In genomic region chr6:2351807-2352431, GRCh38 we compare ENCODE assay signal across 17 cellular contexts.
DNase-seq lines count a peak whose midpoint lies in the region; ATAC-seq, FAIRE-seq and TF ChIP-seq lines count a peak whose summit lies in the region.
"Had no signal": no experiment of that assay in that cellular context is flagged by ENCODE, and none has a peak within 500 bp of the region (broad histone marks: within the 10 kb centered on the region; RNA-seq: fewer than 3 reads in every experiment).

No MANE protein-coding gene starts in this region.

- no peak overlapping the region for H3K4me3 Mint-ChIP-seq in osteocyte (ENCODE audit: unreplicated experiment)
- H3K4me3 Mint-ChIP-seq in activated T-cell treated with anti-CD3 and anti-CD28 coated beads, Interleukin-2, amount 50 U/mL, for 24 hours = no peak overlapping the region
- H3K4me3 Mint-ChIP-seq: activated naive CD8-positive, alpha-beta T cell treated with anti-CD3 and anti-CD28 coated beads, Interleukin-2, amount 10 ng/mL, durations not matched to agents 7 days and 5 days; CD4-positive, alpha-beta T cell had no signal

- H3K9me3 Mint-ChIP-seq in osteocyte (ENCODE audit: unreplicated experiment) = no peaks in the 10 kb centered on the region
- H3K9me3 Mint-ChIP-seq in activated T-cell treated with anti-CD3 and anti-CD28 coated beads, Interleukin-2, amount 50 U/mL, for 24 hours = no peaks in the 10 kb centered on the region
- H3K9me3 Mint-ChIP-seq: activated naive CD8-positive, alpha-beta T cell treated with anti-CD3 and anti-CD28 coated beads, Interleukin-2, amount 10 ng/mL, durations not matched to agents 7 days and 5 days; CD4-positive, alpha-beta T cell had no signal

- no peak overlapping the region for H3K4me3 ChIP-seq in BJ (ENCODE audit: low read depth, low read length)
- H3K4me3 ChIP-seq in choroid plexus epithelial cell (ENCODE audit: low read depth, low read length) = no peak overlapping the region
- H3K4me3 ChIP-seq: prostate gland had no signal

- H3K4me1 Mint-ChIP-seq in osteocyte (ENCODE audit: unreplicated experiment) = peaks cover 33% of the 10 kb centered on the region
- no peaks in the 10 kb centered on the region for H3K4me1 Mint-ChIP-seq in activated T-cell treated with anti-CD3 and anti-CD28 coated beads, Interleukin-2, amount 50 U/mL, for 24 hours (ENCODE audit: low read depth)
- H3K4me1 Mint-ChIP-seq: activated naive CD8-positive, alpha-beta T cell treated with anti-CD3 and anti-CD28 coated beads, Interleukin-2, amount 10 ng/mL, durations not matched to agents 7 days and 5 days had no signal

- H3K27me3 Mint-ChIP-seq in osteocyte (ENCODE audit: unreplicated experiment) = no peaks in the 10 kb centered on the region
- no peaks in the 10 kb centered on the region for H3K27me3 Mint-ChIP-seq in activated T-cell treated with anti-CD3 and anti-CD28 coated beads, Interleukin-2, amount 50 U/mL, for 24 hours
- H3K27me3 Mint-ChIP-seq: CD4-positive, alpha-beta T cell had no signal

- peak overlapping the region; percentile 83 for H3K27ac Mint-ChIP-seq in osteocyte (ENCODE audit: unreplicated experiment)
- H3K27ac Mint-ChIP-seq in activated T-cell treated with anti-CD3 and anti-CD28 coated beads, Interleukin-2, amount 50 U/mL, for 24 hours = no peak overlapping the region
- H3K27ac Mint-ChIP-seq: activated naive CD8-positive, alpha-beta T cell treated with anti-CD3 and anti-CD28 coated beads, Interleukin-2, amount 10 ng/mL, durations not matched to agents 7 days and 5 days; CD4-positive, alpha-beta T cell had no signal

- TF ChIP-seq CTCF in BJ (IDR thresholded peaks at IDR 0.05; ENCODE audit: insufficient read depth, low read depth, low read length) (no peak), choroid plexus epithelial cell (conservative IDR thresholded peaks at IDR 0.05; ENCODE audit: low read depth, low read length) (no peak), osteocyte (IDR thresholded peaks at IDR 0.05) (no peak)

- CTCF ChIA-PET in BJ (lab: Yijun Ruan, JAX) = interaction anchor here (0.6 to 4.0 kb wide), 5 partner anchors 16 to 756 kb away, joined by 3 to 23 read pairs (median 3); no protein-coding TSS in a partner anchor

- H3K36me3 ChIP-seq in BJ (ENCODE audit: control insufficient read depth, insufficient read depth, low read length) = no peaks in the 10 kb centered on the region
- H3K36me3 ChIP-seq: prostate gland had no signal

- POLR2A ChIA-PET in BJ (lab: Charles Lee) = no interaction called here

- no peak for FAIRE-seq in RCC 7860 (lab: Jason Lieb, UNC)
- FAIRE-seq: urothelium cell line had no signal

- ATAC-seq in GM21786 (IDR thresholded peaks at IDR 0.05; ENCODE audit: unreplicated experiment) = no peak

- no peaks in the 10 kb centered on the region for H3K27me3 ChIP-seq in BJ (ENCODE audit: control insufficient read depth, insufficient read depth, low read length)

- DNase-seq in BJ (ENCODE audit: low read depth) (peak; percentile 55), NOMO-1 treated with DMSO at 0.1 percent for 48 hours (lab: John Stamatoyannopoulos, UW; ENCODE audit: unreplicated experiment) (peak; percentile 67), choroid plexus epithelial cell (ENCODE audit: low read depth) (peak; percentile 88), osteocyte (ENCODE audit: extremely low spot score, unreplicated experiment) (no peak), NCI-H345 treated with DMSO at 0.1 percent for 48 hours (lab: John Stamatoyannopoulos, UW; ENCODE audit: unreplicated experiment) (no peak), RCC 7860 (ENCODE audit: low spot score) (no peak)
- no peak for DNase-seq in activated T-cell treated with anti-CD3 and anti-CD28 coated beads, Interleukin-2, amount 50 U/mL, for 24 hours
- DNase-seq: activated naive CD8-positive, alpha-beta T cell treated with anti-CD3 and anti-CD28 coated beads, Interleukin-2, amount 10 ng/mL, durations not matched to agents 7 days and 5 days; CD4-positive, alpha-beta T cell; H7; left cardiac atrium; NCI-H2029 treated with DMSO at 0.1 percent for 48 hours; NCI-H774; stimulated activated CD4-positive, alpha-beta T cell treated with anti-CD3 and anti-CD28 coated beads, Interleukin-2, amount 100 ng/mL, for 24 hours had no signal

- H3K36me3 Mint-ChIP-seq in osteocyte (ENCODE audit: unreplicated experiment) = no peaks in the 10 kb centered on the region
- H3K36me3 Mint-ChIP-seq in activated T-cell treated with anti-CD3 and anti-CD28 coated beads, Interleukin-2, amount 50 U/mL, for 24 hours (ENCODE audit: low read depth) = no peaks in the 10 kb centered on the region
- H3K36me3 Mint-ChIP-seq: activated naive CD8-positive, alpha-beta T cell treated with anti-CD3 and anti-CD28 coated beads, Interleukin-2, amount 10 ng/mL, durations not matched to agents 7 days and 5 days had no signal

Comparison
In these comparisons a context has a peak if more than half of its experiments do, and no peak if none do; other contexts are left out.
1. DNase-seq: peak in BJ (single experiment), NOMO-1 treated with DMSO at 0.1 percent for 48 hours (single experiment) and choroid plexus epithelial cell (single experiment); none in osteocyte (single experiment), activated T-cell treated with anti-CD3 and anti-CD28 coated beads, Interleukin-2, amount 50 U/mL, for 24 hours (single experiment), NCI-H345 treated with DMSO at 0.1 percent for 48 hours (single experiment) and RCC 7860 (single experiment).